In genomic region chr4:140153744-140154571, GRCh38 we compare ENCODE assay signal across 8 cellular contexts. TPM values are rescaled to one million over a fixed set of nuclear protein-coding genes. Genes with fewer than 3 reads are reported as not detected.
DNase-seq lines count a peak whose midpoint lies in the region; ATAC-seq and TF ChIP-seq lines count a peak whose summit lies in the region.

Gene MAML3, minus strand, starts transcription at chr4:140154184. Its CDS starts 857 bp downstream, at chr4:140153327.

- H3K4me3 Mint-ChIP-seq in central memory CD8-positive, alpha-beta T cell: peak within 1 kb of the TSS; percentile 90

- H3K4me1 Mint-ChIP-seq in central memory CD8-positive, alpha-beta T cell: peaks cover 34% of the 10 kb centered on the region

- peaks cover 10% of the 10 kb centered on the region for H3K27me3 Mint-ChIP-seq in central memory CD8-positive, alpha-beta T cell

- peak; percentile 39 for ATAC-seq in HG03342 (IDR thresholded peaks at IDR 0.05; ENCODE audit: unreplicated experiment)
- ATAC-seq in central memory CD8-positive, alpha-beta T cell (replicated peaks; ENCODE audit: extremely low read depth, poor library complexity, severe bottlenecking): peak; percentile 18
- ATAC-seq in GM18861 (IDR thresholded peaks at IDR 0.05; ENCODE audit: unreplicated experiment): no peak

- H3K36me3 Mint-ChIP-seq in central memory CD8-positive, alpha-beta T cell (ENCODE audit: insufficient read depth): peaks cover 20% of the 10 kb centered on the region

- H3K9me3 Mint-ChIP-seq in central memory CD8-positive, alpha-beta T cell: no peaks in the 10 kb centered on the region

- peak within 1 kb of the TSS; percentile 32 for H3K27ac Mint-ChIP-seq in central memory CD8-positive, alpha-beta T cell (ENCODE audit: low read depth)

- in situ Hi-C loops in GM13976 (cut with MboI; ENCODE audit: low sequenced_read_pairs, unreplicated experiment): no loop called here

- DNase-seq in GM13976 (ENCODE audit: low spot score) (peak; percentile 65), NCI-H460 (ENCODE audit: extremely low read depth, low read depth) (peak; percentile 89), islet precursor cell (peak; percentile 98), smooth muscle cell of the brain vasculature (ENCODE audit: low read depth, low spot score) (peak; percentile 84)
- DNase-seq in activated CD4-positive, CD25-positive, alpha-beta regulatory T cell treated with anti-CD3 and anti-CD28 coated beads, Interleukin-2, amount 50 U/mL, for 72 hours: peak; percentile 75
- peak; percentile 60 for DNase-seq in central memory CD8-positive, alpha-beta T cell (ENCODE audit: low spot score in 2 of 2)

- no peak for TF ChIP-seq CTCF in GM13976 (IDR thresholded peaks at IDR 0.05; ENCODE audit: borderline replicate concordance, control extremely low read depth, extremely low read depth, insufficient read depth, missing control alignments)

RNA-seq across cellular contexts. Expression of gene MAML3, which starts in this region (rescaled TPM):
- 12.0 and 14.8 TPM in 2 replicates for total RNA-seq in NCI-H460 (2014; rRNA removed; shearing (Covaris generic))
- polyA plus RNA-seq in NCI-H460 (2014; cell fraction: nucleus; rRNA removed): 3.3 and 4.1 TPM in 2 replicates
